In genomic region chr1:22190731-22191130, GRCh38 we compare ENCODE assay signal across 39 cellular contexts. TPM values are rescaled to one million over a fixed set of nuclear protein-coding genes. Genes with fewer than 3 reads are reported as not detected.
"Had no signal": no experiment of that assay in that cellular context is flagged by ENCODE, and none has a peak within 500 bp of the region (broad histone marks: within the 10 kb centered on the region; RNA-seq: fewer than 3 reads in every experiment).

No MANE protein-coding gene starts in this region.

- H3K9me3 Mint-ChIP-seq: activated B cell treated with CpG ODN at 0.5 μM for 24 hours; activated CD4-positive, alpha-beta memory T cell treated with anti-CD3 and anti-CD28 coated beads, Interleukin-2, amount 10 ng/mL, durations not matched to agents 7 days and 5 days; activated CD4-positive, alpha-beta T cell treated with anti-CD3 and anti-CD28 coated beads, Interleukin-2, amount 10 ng/mL, durations not matched to agents 7 days and 5 days; activated naive CD4-positive, alpha-beta T cell treated with anti-CD3 and anti-CD28 coated beads, Interleukin-2, amount 10 ng/mL, durations not matched to agents 7 days and 5 days; activated naive CD4-positive, alpha-beta T cell treated with anti-CD3 and anti-CD28 coated beads, Interleukin-2, amount 50 U/mL, for 24 hours; activated naive CD8-positive, alpha-beta T cell treated with anti-CD3 and anti-CD28 coated beads, Interleukin-2, amount 10 ng/mL, durations not matched to agents 7 days and 5 days; activated naive CD8-positive, alpha-beta T cell treated with anti-CD3 and anti-CD28 coated beads, Interleukin-2, amount 50 U/mL, for 24 hours; activated T-cell treated with anti-CD3 and anti-CD28 coated beads, Interleukin-2, amount 50 U/mL, for 24 hours; activated T-helper 2 cell treated with anti-CD3 and anti-CD28 coated beads, Interferon-gamma antibody, Interleukin-2, Interleukin-4, amounts not matched to agents 10 μg/mL and 5 μg/mL and 100 μg/mL, durations not matched to agents 14 hours and 24 hours and 36 hours; central memory CD8-positive, alpha-beta T cell; T-helper 1 cell treated with Interleukin-12 subunit alpha and Interleukin-12 subunit beta and Interleukin-4 antibody, amounts not matched to agents 30 μg/mL and 1 μg/mL, for 36 hours; T-helper 2 cell treated with Interferon-gamma antibody and Interleukin-4, amounts not matched to agents 5 μg/mL and 100 μg/mL, for 36 hours had no signal

- DNase-seq: activated B cell treated with CpG ODN at 0.5 μM for 24 hours; activated CD4-positive, alpha-beta memory T cell treated with anti-CD3 and anti-CD28 coated beads, Interleukin-2, amount 10 ng/mL, durations not matched to agents 7 days and 5 days; activated CD4-positive, alpha-beta T cell treated with anti-CD3 and anti-CD28 coated beads for 1 hour; activated CD4-positive, alpha-beta T cell treated with anti-CD3 and anti-CD28 coated beads for 36 hours; activated CD4-positive, alpha-beta T cell treated with anti-CD3 and anti-CD28 coated beads for 48 hours; activated CD4-positive, alpha-beta T cell treated with anti-CD3 and anti-CD28 coated beads, Interleukin-2, amount 10 ng/mL, durations not matched to agents 7 days and 5 days; activated CD4-positive, alpha-beta T cell treated with anti-CD3 and anti-CD28 coated beads, Interleukin-2, amount 50 U/mL, for 48 hours; activated CD8-positive, alpha-beta memory T cell treated with anti-CD3 and anti-CD28 coated beads for 24 hours; activated CD8-positive, alpha-beta memory T cell treated with anti-CD3 and anti-CD28 coated beads, Interleukin-2, amount 10 ng/mL, durations not matched to agents 7 days and 5 days; activated CD8-positive, alpha-beta memory T cell treated with anti-CD3 and anti-CD28 coated beads, Interleukin-2, amount 50 U/mL, for 48 hours; activated CD8-positive, alpha-beta T cell treated with anti-CD3 and anti-CD28 coated beads, Interleukin-2, amount 10 ng/mL, durations not matched to agents 7 days and 5 days; activated effector memory CD4-positive, alpha-beta T cell treated with Interleukin-2 at 50 U/mL for 16 hours; activated gamma-delta T cell; activated naive CD4-positive, alpha-beta T cell treated with anti-CD3 and anti-CD28 coated beads, Interleukin-2, amount 10 ng/mL, durations not matched to agents 7 days and 5 days; activated naive CD4-positive, alpha-beta T cell treated with Interleukin-2 at 50 U/mL for 16 hours; activated naive CD8-positive, alpha-beta T cell treated with anti-CD3 and anti-CD28 coated beads, Interleukin-2, amount 10 ng/mL, durations not matched to agents 7 days and 5 days; activated naive CD8-positive, alpha-beta T cell treated with anti-CD3 and anti-CD28 coated beads, Interleukin-2, amount 50 U/mL, for 24 hours; activated T-cell treated with anti-CD3 and anti-CD28 coated beads, Interleukin-2, amount 50 U/mL, for 24 hours; activated T-cell treated with anti-CD3 and anti-CD28 coated beads, Interleukin-2, amount 50 U/mL, for 48 hours; amygdala; anterior cingulate cortex; caudate nucleus; cerebellar nuclear complex; T-helper 2 cell; T-helper 9 cell had no signal

- H3K4me3 Mint-ChIP-seq: activated B cell treated with CpG ODN at 0.5 μM for 24 hours; activated CD4-positive, alpha-beta memory T cell treated with anti-CD3 and anti-CD28 coated beads, Interleukin-2, amount 10 ng/mL, durations not matched to agents 7 days and 5 days; activated CD4-positive, alpha-beta T cell treated with anti-CD3 and anti-CD28 coated beads for 36 hours; activated CD4-positive, alpha-beta T cell treated with anti-CD3 and anti-CD28 coated beads, Interleukin-2, amount 10 ng/mL, durations not matched to agents 7 days and 5 days; activated CD8-positive, alpha-beta memory T cell treated with anti-CD3 and anti-CD28 coated beads, Interleukin-2, amount 10 ng/mL, durations not matched to agents 7 days and 5 days; activated CD8-positive, alpha-beta T cell treated with anti-CD3 and anti-CD28 coated beads, Interleukin-2, amount 10 ng/mL, durations not matched to agents 7 days and 5 days; activated naive CD4-positive, alpha-beta T cell treated with anti-CD3 and anti-CD28 coated beads, Interleukin-2, amount 10 ng/mL, durations not matched to agents 7 days and 5 days; activated naive CD4-positive, alpha-beta T cell treated with anti-CD3 and anti-CD28 coated beads, Interleukin-2, amount 50 U/mL, for 24 hours; activated naive CD8-positive, alpha-beta T cell; activated naive CD8-positive, alpha-beta T cell treated with anti-CD3 and anti-CD28 coated beads, Interleukin-2, amount 10 ng/mL, durations not matched to agents 7 days and 5 days; activated naive CD8-positive, alpha-beta T cell treated with anti-CD3 and anti-CD28 coated beads, Interleukin-2, amount 50 U/mL, for 24 hours; activated T-cell treated with anti-CD3 and anti-CD28 coated beads, Interleukin-2, amount 50 U/mL, for 24 hours; brain; central memory CD8-positive, alpha-beta T cell; T-helper 1 cell treated with Interleukin-12 subunit alpha and Interleukin-12 subunit beta and Interleukin-4 antibody, amounts not matched to agents 30 μg/mL and 1 μg/mL, for 36 hours; T-helper 2 cell treated with Interferon-gamma antibody and Interleukin-4, amounts not matched to agents 5 μg/mL and 100 μg/mL, for 36 hours had no signal

- ATAC-seq: activated CD4-positive, alpha-beta T cell treated with anti-CD3 and anti-CD28 coated beads for 36 hours; activated CD4-positive, CD25-positive, alpha-beta regulatory T cell treated with anti-CD3 and anti-CD28 coated beads, Interleukin-2, amount 50 U/mL, for 24 hours; activated CD8-positive, alpha-beta memory T cell treated with anti-CD3 and anti-CD28 coated beads, Interleukin-2, amount 10 ng/mL, durations not matched to agents 7 days and 5 days; activated CD8-positive, alpha-beta T cell treated with anti-CD3 and anti-CD28 coated beads, Interleukin-2, amount 10 ng/mL, durations not matched to agents 7 days and 5 days; activated naive CD8-positive, alpha-beta T cell treated with anti-CD3 and anti-CD28 coated beads, Interleukin-2, amount 50 U/mL, for 24 hours had no signal

- H3K27ac Mint-ChIP-seq: activated B cell treated with CpG ODN at 0.5 μM for 24 hours; activated CD4-positive, alpha-beta memory T cell treated with anti-CD3 and anti-CD28 coated beads, Interleukin-2, amount 10 ng/mL, durations not matched to agents 7 days and 5 days; activated CD4-positive, alpha-beta T cell treated with anti-CD3 and anti-CD28 coated beads for 36 hours; activated CD4-positive, alpha-beta T cell treated with anti-CD3 and anti-CD28 coated beads, Interleukin-2, amount 10 ng/mL, durations not matched to agents 7 days and 5 days; activated CD8-positive, alpha-beta memory T cell treated with anti-CD3 and anti-CD28 coated beads, Interleukin-2, amount 10 ng/mL, durations not matched to agents 7 days and 5 days; activated CD8-positive, alpha-beta T cell treated with anti-CD3 and anti-CD28 coated beads, Interleukin-2, amount 10 ng/mL, durations not matched to agents 7 days and 5 days; activated naive CD4-positive, alpha-beta T cell treated with anti-CD3 and anti-CD28 coated beads, Interleukin-2, amount 10 ng/mL, durations not matched to agents 7 days and 5 days; activated naive CD4-positive, alpha-beta T cell treated with anti-CD3 and anti-CD28 coated beads, Interleukin-2, amount 50 U/mL, for 24 hours; activated naive CD8-positive, alpha-beta T cell; activated naive CD8-positive, alpha-beta T cell treated with anti-CD3 and anti-CD28 coated beads, Interleukin-2, amount 10 ng/mL, durations not matched to agents 7 days and 5 days; activated naive CD8-positive, alpha-beta T cell treated with anti-CD3 and anti-CD28 coated beads, Interleukin-2, amount 50 U/mL, for 24 hours; activated T-cell treated with anti-CD3 and anti-CD28 coated beads, Interleukin-2, amount 50 U/mL, for 24 hours; activated T-helper 2 cell treated with anti-CD3 and anti-CD28 coated beads, Interferon-gamma antibody, Interleukin-2, Interleukin-4, amounts not matched to agents 10 μg/mL and 5 μg/mL and 100 μg/mL, durations not matched to agents 14 hours and 24 hours and 36 hours; brain; T-helper 1 cell treated with Interleukin-12 subunit alpha and Interleukin-12 subunit beta and Interleukin-4 antibody, amounts not matched to agents 30 μg/mL and 1 μg/mL, for 36 hours; T-helper 2 cell treated with Interferon-gamma antibody and Interleukin-4, amounts not matched to agents 5 μg/mL and 100 μg/mL, for 36 hours had no signal

- FAIRE-seq: bronchial epithelial cell, colon, TTC549 had no signal

- H3K4me1 Mint-ChIP-seq: activated CD4-positive, alpha-beta memory T cell treated with anti-CD3 and anti-CD28 coated beads, Interleukin-2, amount 10 ng/mL, durations not matched to agents 7 days and 5 days; activated CD4-positive, alpha-beta T cell treated with anti-CD3 and anti-CD28 coated beads for 36 hours; activated CD4-positive, alpha-beta T cell treated with anti-CD3 and anti-CD28 coated beads, Interleukin-2, amount 10 ng/mL, durations not matched to agents 7 days and 5 days; activated CD8-positive, alpha-beta memory T cell treated with anti-CD3 and anti-CD28 coated beads, Interleukin-2, amount 10 ng/mL, durations not matched to agents 7 days and 5 days; activated naive CD4-positive, alpha-beta T cell treated with anti-CD3 and anti-CD28 coated beads, Interleukin-2, amount 10 ng/mL, durations not matched to agents 7 days and 5 days; activated naive CD4-positive, alpha-beta T cell treated with anti-CD3 and anti-CD28 coated beads, Interleukin-2, amount 50 U/mL, for 24 hours; activated naive CD8-positive, alpha-beta T cell treated with anti-CD3 and anti-CD28 coated beads, Interleukin-2, amount 10 ng/mL, durations not matched to agents 7 days and 5 days; activated naive CD8-positive, alpha-beta T cell treated with anti-CD3 and anti-CD28 coated beads, Interleukin-2, amount 50 U/mL, for 24 hours had no signal

- H3K9me3 ChIP-seq: ascending aorta had no signal

- H3K4me1 ChIP-seq: ascending aorta had no signal

- H3K4me3 ChIP-seq: ascending aorta, cardiac muscle cell had no signal

- H3K36me3 Mint-ChIP-seq: activated CD8-positive, alpha-beta memory T cell treated with anti-CD3 and anti-CD28 coated beads, Interleukin-2, amount 10 ng/mL, durations not matched to agents 7 days and 5 days; activated naive CD4-positive, alpha-beta T cell treated with anti-CD3 and anti-CD28 coated beads, Interleukin-2, amount 10 ng/mL, durations not matched to agents 7 days and 5 days; activated naive CD4-positive, alpha-beta T cell treated with anti-CD3 and anti-CD28 coated beads, Interleukin-2, amount 50 U/mL, for 24 hours; activated naive CD8-positive, alpha-beta T cell; activated naive CD8-positive, alpha-beta T cell treated with anti-CD3 and anti-CD28 coated beads, Interleukin-2, amount 10 ng/mL, durations not matched to agents 7 days and 5 days; brain had no signal

- H3K27ac ChIP-seq: ascending aorta, cardiac muscle cell, VCaP had no signal

RNA-seq across cellular contexts. Expression of gene WNT4, which starts 47.8 kb away (rescaled TPM):
- total RNA-seq: activated CD4-positive, alpha-beta memory T cell treated with anti-CD3 and anti-CD28 coated beads, Interleukin-2, amount 10 ng/mL, durations not matched to agents 7 days and 5 days; activated CD4-positive, alpha-beta T cell treated with anti-CD3 and anti-CD28 coated beads for 36 hours; activated CD4-positive, alpha-beta T cell treated with anti-CD3 and anti-CD28 coated beads, Interleukin-2, amount 10 ng/mL, durations not matched to agents 7 days and 5 days; activated CD8-positive, alpha-beta memory T cell treated with anti-CD3 and anti-CD28 coated beads, Interleukin-2, amount 10 ng/mL, durations not matched to agents 7 days and 5 days; activated CD8-positive, alpha-beta T cell treated with anti-CD3 and anti-CD28 coated beads, Interleukin-2, amount 10 ng/mL, durations not matched to agents 7 days and 5 days; activated naive CD8-positive, alpha-beta T cell treated with anti-CD3 and anti-CD28 coated beads, Interleukin-2, amount 10 ng/mL, durations not matched to agents 7 days and 5 days; activated T-helper 2 cell treated with anti-CD3 and anti-CD28 coated beads, Interferon-gamma antibody, Interleukin-2, Interleukin-4, amounts not matched to agents 10 μg/mL and 5 μg/mL and 100 μg/mL, durations not matched to agents 14 hours and 24 hours and 36 hours; ascending aorta; cardiac muscle cell had no signal
- polyA plus RNA-seq: cardiac muscle cell had no signal
